12 cellular contexts compared by ENCODE assay signal in the genomic region with DNA sequence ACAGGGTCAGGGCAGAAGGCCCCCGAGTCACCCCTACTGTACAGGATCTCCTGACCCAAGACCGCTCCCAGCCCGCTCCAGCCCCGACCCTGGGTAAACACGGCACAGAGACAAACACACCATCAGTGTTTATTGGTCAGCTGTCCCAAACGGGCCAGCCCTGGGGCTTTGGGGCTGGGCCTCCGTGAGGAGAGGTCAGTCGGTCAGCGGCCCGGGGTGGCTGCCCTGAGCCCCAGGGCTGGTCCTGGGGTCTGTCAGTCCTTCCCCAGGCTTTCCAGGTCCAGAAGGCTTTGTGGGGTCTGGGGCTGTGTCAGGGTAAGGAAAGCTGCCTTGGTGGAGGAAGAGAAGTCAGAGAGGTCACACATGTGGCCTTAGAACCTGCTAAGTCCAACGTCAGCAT. TPM values are rescaled to one million over a fixed set of nuclear protein-coding genes. Genes with fewer than 3 reads are reported as not detected.
A peak's percentile ranks its signal among the peaks of the same experiment; 100 is the strongest.
DNase-seq lines count a peak whose midpoint lies in the region; ATAC-seq and TF ChIP-seq lines count a peak whose summit lies in the region.
"Had no signal": no experiment of that assay in that cellular context is flagged by ENCODE, and none has a peak within 500 bp of the region (broad histone marks: within the 10 kb centered on the region; RNA-seq: fewer than 3 reads in every experiment).

No MANE protein-coding gene starts in this region.

- H3K9me3 Mint-ChIP-seq in T-helper 1 cell treated with Interleukin-12 subunit alpha and Interleukin-12 subunit beta and Interleukin-4 antibody, amounts not matched to agents 30 μg/mL and 1 μg/mL, for 36 hours: no peaks in the 10 kb centered on the region
- H3K9me3 Mint-ChIP-seq in activated B cell treated with CpG ODN at 0.5 μM for 24 hours: no peaks in the 10 kb centered on the region
- H3K9me3 Mint-ChIP-seq in naive thymus-derived CD4-positive, alpha-beta T cell: peaks cover 0 to 43% (median 0%) of the 10 kb centered on the region in 11 donors

- CTCF ChIA-PET in activated B cell treated with CpG ODN at 0.5 μM for 24 hours (lab: Charles Lee): no interaction called here
- CTCF ChIA-PET in naive thymus-derived CD4-positive, alpha-beta T cell (lab: Charles Lee): interaction anchor here (1.3 kb wide), 1 partner anchor 13 kb away, joined by 3 read pairs; no protein-coding TSS in a partner anchor

- intact Hi-C loops in activated B cell treated with CpG ODN at 0.5 μM for 24 hours (cut with micrococcal nuclease) (loop anchor here (5.0 kb wide), 1 partner anchor 323 kb away; the partner anchor contains the start of gene STXBP1), left lung (cut with DNase I) (no loop called here)
- intact Hi-C loops in naive thymus-derived CD4-positive, alpha-beta T cell (cut with micrococcal nuclease): loop anchor here in 1 of 2 donors (5.0 kb wide), 1 partner anchor 192 kb away; the partner anchor contains the start of gene PTGES2

- H3K36me3 ChIP-seq in BLaER1 treated with 17β-estradiol and CSF1 and Interleukin-3, amounts not matched to agents 10 nM and 100 nM: peaks cover 0 to 24% (median 14%) of the 10 kb centered on the region in 11 experiments; a peak in 13 of 22 replicates
- H3K36me3 ChIP-seq in naive thymus-derived CD4-positive, alpha-beta T cell (ENCODE audit: control insufficient read depth in 2 of 3, insufficient read depth in 3 of 3, low read length in 3 of 3): peaks cover 0 to 11% (median 3%) of the 10 kb centered on the region in 3 experiments
- peaks cover 0 to 15% of the 10 kb centered on the region in 2 donors for H3K36me3 ChIP-seq in left lung

- no peaks in the 10 kb centered on the region for H3K9me3 ChIP-seq in BLaER1 treated with 17β-estradiol and CSF1 and Interleukin-3, amounts not matched to agents 10 nM and 100 nM (replicated peaks in 1 of 11)
- H3K9me3 ChIP-seq in naive thymus-derived CD4-positive, alpha-beta T cell (ENCODE audit: control insufficient read depth in 2 of 3, low read length in 3 of 3): no peaks in the 10 kb centered on the region
- H3K9me3 ChIP-seq in left lung: no peaks in the 10 kb centered on the region

- H3K27ac Mint-ChIP-seq in T-helper 1 cell treated with Interleukin-12 subunit alpha and Interleukin-12 subunit beta and Interleukin-4 antibody, amounts not matched to agents 30 μg/mL and 1 μg/mL, for 36 hours: peak overlapping the region; percentile 55
- H3K27ac Mint-ChIP-seq in activated B cell treated with CpG ODN at 0.5 μM for 24 hours: no peak overlapping the region
- H3K27ac Mint-ChIP-seq in naive thymus-derived CD4-positive, alpha-beta T cell: peak overlapping the region in 8 of 9 donors; percentile 4 to 99 (median 77)

- peak overlapping the region; percentile 7 to 88 (median 81); a peak in 13 of 22 replicates for H3K9ac ChIP-seq in BLaER1 treated with 17β-estradiol and CSF1 and Interleukin-3, amounts not matched to agents 10 nM and 100 nM

- H4K20me1 ChIP-seq in BLaER1 treated with 17β-estradiol and CSF1 and Interleukin-3, amounts not matched to agents 10 nM and 100 nM: peaks cover 18 to 66% (median 48%) of the 10 kb centered on the region in 11 experiments; a peak in 21 of 22 replicates

- peaks cover 6 to 9% (median 6%) of the 10 kb centered on the region in 11 experiments for H3K27me3 ChIP-seq in BLaER1 treated with 17β-estradiol and CSF1 and Interleukin-3, amounts not matched to agents 10 nM and 100 nM
- no peaks in the 10 kb centered on the region for H3K27me3 ChIP-seq in naive thymus-derived CD4-positive, alpha-beta T cell (ENCODE audit: control insufficient read depth in 2 of 2, insufficient read depth in 2 of 2, low read length in 2 of 2)
- H3K27me3 ChIP-seq in left lung: peaks cover 0 to 16% of the 10 kb centered on the region in 2 donors

- TF ChIP-seq CTCF in activated B cell treated with CpG ODN at 0.5 μM for 24 hours (IDR thresholded peaks at IDR 0.05): no peak
- TF ChIP-seq CTCF in left lung (IDR thresholded peaks at IDR 0.05): no peak

- H3K27ac ChIP-seq in BLaER1 treated with 17β-estradiol and CSF1 and Interleukin-3, amounts not matched to agents 10 nM and 100 nM: peak overlapping the region in 5 of 11 experiments; percentile 21 to 83 (median 48); a peak in 10 of 22 replicates
- no peak overlapping the region for H3K27ac ChIP-seq in naive thymus-derived CD4-positive, alpha-beta T cell (ENCODE audit: low read depth, low read length)
- H3K27ac ChIP-seq in left lung: no peak overlapping the region

- H3K4me1 Mint-ChIP-seq in T-helper 1 cell treated with Interleukin-12 subunit alpha and Interleukin-12 subunit beta and Interleukin-4 antibody, amounts not matched to agents 30 μg/mL and 1 μg/mL, for 36 hours (ENCODE audit: low read depth): peaks cover 44% of the 10 kb centered on the region
- peaks cover 49% of the 10 kb centered on the region for H3K4me1 Mint-ChIP-seq in activated B cell treated with CpG ODN at 0.5 μM for 24 hours
- H3K4me1 Mint-ChIP-seq in naive thymus-derived CD4-positive, alpha-beta T cell: peaks cover 42 to 64% (median 54%) of the 10 kb centered on the region in 7 donors

- peak overlapping the region; percentile 50 for H3K4me3 Mint-ChIP-seq in T-helper 1 cell treated with Interleukin-12 subunit alpha and Interleukin-12 subunit beta and Interleukin-4 antibody, amounts not matched to agents 30 μg/mL and 1 μg/mL, for 36 hours
- H3K4me3 Mint-ChIP-seq in activated B cell treated with CpG ODN at 0.5 μM for 24 hours: peak overlapping the region; percentile 55
- peak overlapping the region in 7 of 10 donors; percentile 43 to 90 (median 57) for H3K4me3 Mint-ChIP-seq in naive thymus-derived CD4-positive, alpha-beta T cell

- H3K4me2 ChIP-seq in BLaER1 treated with 17β-estradiol and CSF1 and Interleukin-3, amounts not matched to agents 10 nM and 100 nM: peak overlapping the region; percentile 82 to 98 (median 94)

- DNase-seq in T-helper 1 cell (no peak), activated B cell treated with CpG ODN at 0.5 μM for 24 hours (no peak), HCEC 1CT (no peak), left lung (no peak)
- no peak for DNase-seq in naive thymus-derived CD4-positive, alpha-beta T cell
- DNase-seq in NK-92 treated with Interleukin-12 subunit alpha and Interleukin-12 subunit beta, amount 100 ng/mL, for 24 hours (lab: John Stamatoyannopoulos, UW): no peak
- DNase-seq: activated CD4-positive, alpha-beta T cell treated with anti-CD3 and anti-CD28 coated beads for 1 hour; anterior cingulate cortex; NCI-H345; SHP77 had no signal

- peaks cover 2% of the 10 kb centered on the region for H3K27me3 Mint-ChIP-seq in T-helper 1 cell treated with Interleukin-12 subunit alpha and Interleukin-12 subunit beta and Interleukin-4 antibody, amounts not matched to agents 30 μg/mL and 1 μg/mL, for 36 hours (ENCODE audit: low read depth)
- H3K27me3 Mint-ChIP-seq in activated B cell treated with CpG ODN at 0.5 μM for 24 hours: no peaks in the 10 kb centered on the region
- peaks cover 0 to 5% (median 0%) of the 10 kb centered on the region in 5 donors for H3K27me3 Mint-ChIP-seq in naive thymus-derived CD4-positive, alpha-beta T cell

- peaks cover 22% of the 10 kb centered on the region for H3K36me3 Mint-ChIP-seq in T-helper 1 cell treated with Interleukin-12 subunit alpha and Interleukin-12 subunit beta and Interleukin-4 antibody, amounts not matched to agents 30 μg/mL and 1 μg/mL, for 36 hours (ENCODE audit: low read depth)
- H3K36me3 Mint-ChIP-seq in activated B cell treated with CpG ODN at 0.5 μM for 24 hours (ENCODE audit: low read depth): peaks cover 33% of the 10 kb centered on the region
- H3K36me3 Mint-ChIP-seq in naive thymus-derived CD4-positive, alpha-beta T cell: peaks cover 0 to 14% (median 4%) of the 10 kb centered on the region in 5 donors

- H3K4me3 ChIP-seq in BLaER1 treated with 17β-estradiol and CSF1 and Interleukin-3, amounts not matched to agents 10 nM and 100 nM: peak overlapping the region in 3 of 10 experiments; percentile 24 to 87 (median 69); a peak in 1 of 20 replicates
- H3K4me3 ChIP-seq in naive thymus-derived CD4-positive, alpha-beta T cell (ENCODE audit: low read length): no peak overlapping the region
- H3K4me3 ChIP-seq in left lung: no peak overlapping the region

- ATAC-seq in activated B cell treated with CpG ODN at 0.5 μM for 24 hours (ENCODE audit: low read depth) (no peak), left lung (no peak)
- ATAC-seq in naive thymus-derived CD4-positive, alpha-beta T cell: no peak

- POLR2A ChIA-PET in activated B cell treated with CpG ODN at 0.5 μM for 24 hours (lab: Charles Lee): no interaction called here
- POLR2A ChIA-PET in naive thymus-derived CD4-positive, alpha-beta T cell (lab: Charles Lee): interaction anchor here (1.2 to 1.6 kb wide), 2 partner anchors 9 to 100 kb away, joined by 3 to 5 read pairs; no protein-coding TSS in a partner anchor

- H3K4me1 ChIP-seq in BLaER1 treated with 17β-estradiol and CSF1 and Interleukin-3, amounts not matched to agents 10 nM and 100 nM: peaks cover 39 to 60% (median 53%) of the 10 kb centered on the region in 10 experiments
- H3K4me1 ChIP-seq in naive thymus-derived CD4-positive, alpha-beta T cell (ENCODE audit: control insufficient read depth in 2 of 2, insufficient read depth in 2 of 2, low read length in 2 of 2): peaks cover 39 to 40% of the 10 kb centered on the region in 2 donors
- H3K4me1 ChIP-seq in left lung: peaks cover 22 to 60% of the 10 kb centered on the region in 2 donors

RNA-seq across cellular contexts. Expression of gene DPM2, which starts 2.7 kb away (rescaled TPM):
- total RNA-seq in activated B cell treated with CpG ODN at 0.5 μM for 24 hours (41.4 and 50.6 TPM in 2 replicates), left lung (10 to 100 TPM; 38.6 to 47.6 TPM)
- total RNA-seq in naive thymus-derived CD4-positive, alpha-beta T cell: 10 to 100 TPM; 29.1 to 84.4 (median 56.8) TPM
- polyA plus RNA-seq in naive thymus-derived CD4-positive, alpha-beta T cell: 10 to 100 TPM; 29.3 to 39.5 TPM

RNA-seq across cellular contexts. Expression of gene PIP5KL1, which starts 4.4 kb away (rescaled TPM):
- total RNA-seq in activated B cell treated with CpG ODN at 0.5 μM for 24 hours (1.7 and 1.8 TPM in 2 replicates), left lung (1 to 10 TPM; 3.8 to 6.7 TPM)
- total RNA-seq in naive thymus-derived CD4-positive, alpha-beta T cell: 1 to 10 TPM; 1.4 to 2.9 (median 2.1) TPM
- polyA plus RNA-seq in naive thymus-derived CD4-positive, alpha-beta T cell: under 1 TPM in 1 of 2 donors, not detected in 1; 0.17 TPM

RNA-seq across cellular contexts. Expression of gene ST6GALNAC4, which starts 18.1 kb away (rescaled TPM):
- 71.3 and 85.4 TPM in 2 replicates for total RNA-seq in activated B cell treated with CpG ODN at 0.5 μM for 24 hours
- 10 to 100 TPM; 28.0 to 51.0 (median 36.1) TPM for total RNA-seq in naive thymus-derived CD4-positive, alpha-beta T cell
- polyA plus RNA-seq in naive thymus-derived CD4-positive, alpha-beta T cell: 10 to 100 TPM; 20.0 to 21.7 TPM
- 10 to 100 TPM; 62.5 to 89.9 TPM for total RNA-seq in left lung

RNA-seq across cellular contexts. Expression of gene ST6GALNAC6, which starts 35.6 kb away (rescaled TPM):
- 39.9 and 47.5 TPM in 2 replicates for total RNA-seq in activated B cell treated with CpG ODN at 0.5 μM for 24 hours
- 100 to 1,000 TPM in 3 of 5 experiments, 10 to 100 TPM in 2; 63.0 to 125 (median 107) TPM for total RNA-seq in naive thymus-derived CD4-positive, alpha-beta T cell
- 10 to 100 TPM; 28.3 to 34.5 TPM for polyA plus RNA-seq in naive thymus-derived CD4-positive, alpha-beta T cell
- total RNA-seq in left lung: 10 to 100 TPM; 43.5 to 57.0 TPM

RNA-seq across cellular contexts. Expression of gene EEIG1, which starts 45.8 kb away (rescaled TPM):
- total RNA-seq in activated B cell treated with CpG ODN at 0.5 μM for 24 hours (65.8 and 88.1 TPM in 2 replicates), left lung (10 to 100 TPM; 60.7 to 67.3 TPM)
- 100 to 1,000 TPM; 252 to 664 (median 347) TPM for total RNA-seq in naive thymus-derived CD4-positive, alpha-beta T cell
- polyA plus RNA-seq in naive thymus-derived CD4-positive, alpha-beta T cell: 100 to 1,000 TPM; 124 to 297 TPM
